ENCODE assay signal across 8 cellular contexts in the genomic region with DNA sequence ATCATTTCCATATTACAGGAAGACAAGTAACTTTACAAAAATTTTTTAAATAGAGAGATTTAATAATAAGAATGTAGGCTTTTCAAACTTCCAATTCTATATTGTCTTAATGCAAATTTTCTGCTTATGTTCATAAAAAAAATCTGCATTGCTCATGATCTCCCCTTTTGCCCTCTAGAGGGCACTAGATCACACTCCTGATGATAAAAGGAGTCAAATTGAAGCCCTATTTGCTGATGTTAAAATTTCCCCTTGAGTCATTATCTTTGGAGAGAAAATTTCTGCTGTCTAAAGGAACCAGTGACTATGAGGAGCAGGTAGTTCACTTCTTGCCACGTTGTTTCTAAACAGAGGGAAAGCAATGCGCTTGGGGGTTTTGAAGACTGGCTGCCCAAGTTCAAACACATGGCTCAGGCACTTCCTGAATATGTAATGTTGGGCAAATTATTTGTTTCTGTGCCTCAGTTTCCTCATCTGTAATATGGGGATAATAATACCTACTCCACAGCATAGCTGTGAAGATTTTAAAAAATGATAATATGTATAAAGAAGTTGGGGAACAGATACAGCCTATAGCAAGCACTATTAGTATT.
DNase-seq lines count a peak whose midpoint lies in the region; ATAC-seq, FAIRE-seq and TF ChIP-seq lines count a peak whose summit lies in the region.

No MANE protein-coding gene starts in this region.

- H3K4me3 ChIP-seq in spleen, result no peak overlapping the region

- CTCF ChIA-PET in RWPE1 (lab: Yijun Ruan, JAX), result interaction anchor here (0.5 kb wide), 1 partner anchor 41 kb away, joined by 3 read pairs; no protein-coding TSS in a partner anchor

- no peak for FAIRE-seq in H54 (lab: Jason Lieb, UNC)

- ATAC-seq in GM18517 (IDR thresholded peaks at IDR 0.05; ENCODE audit: unreplicated experiment), result peak; percentile 75
- ATAC-seq in GM19328 (IDR thresholded peaks at IDR 0.05; ENCODE audit: unreplicated experiment), result no peak

- DNase-seq in HS-5 (ENCODE audit: low read depth) (peak; percentile 57), RWPE1 (ENCODE audit: low spot score) (peak; percentile 54), fibroblast of peridontal ligament (ENCODE audit: extremely low read depth) (peak; percentile 31), spleen (no peak), H54 (ENCODE audit: insufficient read length, low spot score) (no peak)

- H3K27ac ChIP-seq in C4-2B (no peak overlapping the region), RWPE1 (no peak overlapping the region), spleen (no peak overlapping the region)

- H3K27me3 ChIP-seq in spleen (replicated peaks in 1 of 7), result no peaks in the 10 kb centered on the region

- no peaks in the 10 kb centered on the region for H3K4me1 ChIP-seq in spleen

- TF ChIP-seq CTCF in C4-2B (conservative IDR thresholded peaks at IDR 0.05), result peak; percentile 91
- peak; percentile 80 for TF ChIP-seq CTCF in RWPE1 (conservative IDR thresholded peaks at IDR 0.05; ENCODE audit: low read depth)
- peak in 8 of 11 experiments; percentile 17 to 56 (median 48) for TF ChIP-seq CTCF in spleen (IDR thresholded peaks at IDR 0.05 in 8 of 11, conservative IDR thresholded peaks at IDR 0.05 in 3 of 11)

- no peaks in the 10 kb centered on the region for H3K9me3 ChIP-seq in spleen

- intact Hi-C loops in spleen (cut with DNase I; ENCODE audit: low total_unique reads), result loop anchor here (10.0 kb wide), 1 partner anchor 894 kb away; no protein-coding TSS in a partner anchor

- POLR2A ChIA-PET in RWPE1 (lab: Yijun Ruan, JAX; ENCODE audit: low non-redundant PET), result no interaction called here

- no peak for TF ChIP-seq POLR2A in spleen (IDR thresholded peaks at IDR 0.05)
- no peak for TF ChIP-seq POLR2A in H54 (IDR thresholded peaks at IDR 0.05; ENCODE audit: low read depth, low read length)

- WGBS in spleen, 5 donors, result 45 to 60% (median 53%) methylated on average over 2 of the region's 2 CpGs

- H3K36me3 ChIP-seq in spleen, result no peaks in the 10 kb centered on the region

Comparison
In these comparisons a context has a peak if more than half of its experiments do, and no peak if none do; other contexts are left out.
1. DNase-seq: peak in HS-5 (single experiment), RWPE1 (single experiment) and fibroblast of peridontal ligament (single experiment); none in spleen (single experiment) and H54 (single experiment).
2. Peak in every context shown above with its lines, with median percentiles within 50 percentile points of each other: CTCF ChIP-seq.